18 cellular contexts compared by ENCODE assay signal in the genomic region with DNA sequence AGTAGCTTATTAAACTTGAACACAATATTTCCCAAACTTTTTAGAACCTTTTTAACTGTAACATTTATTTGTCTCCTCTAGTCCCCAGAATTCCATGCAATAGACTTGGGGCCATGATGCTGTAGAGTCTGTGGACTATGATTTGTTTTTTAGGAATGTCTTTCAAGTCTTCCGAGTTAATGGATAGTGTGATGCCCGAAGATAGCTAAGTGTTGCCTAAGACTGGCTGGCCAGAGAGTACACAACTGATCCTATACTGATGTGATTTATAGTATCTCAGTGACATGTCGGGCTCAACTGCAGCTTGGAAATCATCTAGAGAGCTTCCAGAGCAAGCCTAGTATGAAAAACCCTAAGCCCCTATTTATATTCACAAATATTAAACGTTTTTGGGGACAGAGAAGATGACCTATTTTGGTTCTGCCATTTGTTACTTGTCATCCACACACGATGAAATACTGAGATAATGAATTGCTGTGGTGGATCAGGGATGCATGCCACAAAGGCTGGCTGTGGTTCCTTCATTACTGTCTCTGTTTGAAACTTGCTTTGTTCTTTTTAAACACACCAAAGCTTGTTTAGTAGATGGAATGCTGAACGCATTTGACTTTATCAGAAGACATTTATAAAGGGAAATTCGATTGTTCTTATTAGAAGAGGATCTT.
A peak's percentile ranks its signal among the peaks of the same experiment; 100 is the strongest.
DNase-seq lines count a peak whose midpoint lies in the region; ATAC-seq and TF ChIP-seq lines count a peak whose summit lies in the region.
"Had no signal": no experiment of that assay in that cellular context is flagged by ENCODE, and none has a peak within 500 bp of the region (broad histone marks: within the 10 kb centered on the region; RNA-seq: fewer than 3 reads in every experiment).

No MANE protein-coding gene starts in this region.

- H2AFZ ChIP-seq in trophoblast cell (ENCODE audit: insufficient read depth, low read length, poor library complexity) (no peak overlapping the region), smooth muscle cell (ENCODE audit: low read depth) (peak overlapping the region; percentile 95)

- no peaks in the 10 kb centered on the region for H3K79me2 ChIP-seq in trophoblast cell (ENCODE audit: control insufficient read depth, insufficient read depth, low read length, poor library complexity)
- no peaks in the 10 kb centered on the region for H3K79me2 ChIP-seq in smooth muscle cell (ENCODE audit: low read depth)

- ATAC-seq in GM21381 (IDR thresholded peaks at IDR 0.05; ENCODE audit: unreplicated experiment) = no peak
- ATAC-seq: HCT116 had no signal

- WGBS in trophoblast cell (ENCODE audit: extremely low coverage, insufficient coverage, insufficient read length) = no CpG with 5 or more reads among the region's 7 CpGs
- WGBS in smooth muscle cell (ENCODE audit: low lambda C conversion rate) = 2% methylated on average over 7 of the region's 7 CpGs

- H3K18ac ChIP-seq in trophoblast cell (ENCODE audit: low read length) = no peak overlapping the region

- H3K4me2 ChIP-seq in trophoblast cell (ENCODE audit: low read length) = no peak overlapping the region
- peak overlapping the region; percentile 51 for H3K4me2 ChIP-seq in smooth muscle cell
- H3K4me2 ChIP-seq: BLaER1 treated with 17β-estradiol and CSF1 and Interleukin-3, amounts not matched to agents 10 nM and 100 nM had no signal

- no peak overlapping the region for H3K4me3 ChIP-seq in trophoblast cell (ENCODE audit: low read depth, low read length)
- no peak overlapping the region for H3K4me3 ChIP-seq in smooth muscle cell
- H3K4me3 ChIP-seq: BLaER1 treated with 17β-estradiol and CSF1 and Interleukin-3, amounts not matched to agents 10 nM and 100 nM had no signal

- H4K91ac ChIP-seq in trophoblast cell (ENCODE audit: low read depth, low read length) = no peak overlapping the region

- no peak overlapping the region for H3K23ac ChIP-seq in trophoblast cell (ENCODE audit: low read length)

- peak overlapping the region; percentile 36 for H2BK5ac ChIP-seq in trophoblast cell (ENCODE audit: low read depth, low read length, poor library complexity)

- no peak overlapping the region for H2BK120ac ChIP-seq in trophoblast cell (ENCODE audit: insufficient read depth, low read length, poor library complexity)

- H3K36me3 ChIP-seq in trophoblast cell (ENCODE audit: control insufficient read depth in 1 of 2, insufficient read depth in 2 of 2, low read length in 2 of 2) (no peaks in the 10 kb centered on the region), smooth muscle cell (ENCODE audit: low read depth) (no peaks in the 10 kb centered on the region)
- H3K36me3 ChIP-seq: BLaER1 treated with 17β-estradiol and CSF1 and Interleukin-3, amounts not matched to agents 10 nM and 100 nM had no signal

- H3K14ac ChIP-seq in trophoblast cell (ENCODE audit: low read length) = no peak overlapping the region

- H3K27me3 ChIP-seq in trophoblast cell (ENCODE audit: insufficient read depth, low read length) (no peaks in the 10 kb centered on the region), smooth muscle cell (ENCODE audit: low read depth) (no peaks in the 10 kb centered on the region)
- H3K27me3 ChIP-seq: BLaER1 treated with 17β-estradiol and CSF1 and Interleukin-3, amounts not matched to agents 10 nM and 100 nM had no signal

- H4K12ac ChIP-seq in trophoblast cell (ENCODE audit: low read depth, low read length) = no peak overlapping the region

- H3K79me1 ChIP-seq in trophoblast cell (ENCODE audit: low read length) = peaks cover 10% of the 10 kb centered on the region

- H3K9ac ChIP-seq in trophoblast cell (ENCODE audit: low read length) (no peak overlapping the region), smooth muscle cell (ENCODE audit: low read depth) (no peak overlapping the region)
- H3K9ac ChIP-seq: BLaER1 treated with 17β-estradiol and CSF1 and Interleukin-3, amounts not matched to agents 10 nM and 100 nM had no signal

- peaks cover 15% of the 10 kb centered on the region for H3F3A ChIP-seq in smooth muscle cell (ENCODE audit: low read depth)

- no peak overlapping the region for H4K8ac ChIP-seq in trophoblast cell (ENCODE audit: low read depth, low read length)

- H3K9me3 ChIP-seq in trophoblast cell (ENCODE audit: insufficient read depth, low read depth, low read length) (no peaks in the 10 kb centered on the region), smooth muscle cell (replicated peaks; ENCODE audit: low read depth) (no peaks in the 10 kb centered on the region)
- H3K9me3 ChIP-seq: BLaER1 treated with 17β-estradiol and CSF1 and Interleukin-3, amounts not matched to agents 10 nM and 100 nM had no signal

- no peak for TF ChIP-seq CTCF in smooth muscle cell (IDR thresholded peaks at IDR 0.05; ENCODE audit: borderline replicate concordance, insufficient read depth, poor library complexity, severe bottlenecking)

- no peak overlapping the region for H3K4ac ChIP-seq in trophoblast cell (ENCODE audit: low read depth, low read length)

- no peak overlapping the region for H2AK5ac ChIP-seq in trophoblast cell (ENCODE audit: low read length)

- H2BK12ac ChIP-seq in trophoblast cell (ENCODE audit: low read length) = no peak overlapping the region

- DNase-seq in amniotic epithelial cell (ENCODE audit: low read depth) (peak; percentile 40), islet precursor cell (peak; percentile 86), trophoblast cell (peak; percentile 3 to 54), smooth muscle cell (lab: John Stamatoyannopoulos, UW; ENCODE audit: unreplicated experiment) (no peak), NOMO-1 (lab: John Stamatoyannopoulos, UW; ENCODE audit: unreplicated experiment in 2 of 2) (no peak), UCSD-AML1 (lab: John Stamatoyannopoulos, UW; ENCODE audit: unreplicated experiment) (no peak)
- DNase-seq: CD4-positive, CD25-positive, alpha-beta regulatory T cell; CD8-positive, alpha-beta memory T cell; DMS153; DMS79 treated with DMSO at 0.1 percent for 48 hours; GF-D8; GOT3; H7; HFFc6 had no signal

- peaks cover 4 to 6% of the 10 kb centered on the region in 2 experiments for H3K4me1 ChIP-seq in trophoblast cell (ENCODE audit: control insufficient read depth in 1 of 2, insufficient read depth in 2 of 2, low read length in 2 of 2)
- peaks cover 8% of the 10 kb centered on the region for H3K4me1 ChIP-seq in smooth muscle cell (ENCODE audit: low read depth)

- H4K20me1 ChIP-seq in smooth muscle cell (ENCODE audit: low read depth) = no peaks in the 10 kb centered on the region
- H4K20me1 ChIP-seq: BLaER1 treated with 17β-estradiol and CSF1 and Interleukin-3, amounts not matched to agents 10 nM and 100 nM had no signal

- H3K27ac ChIP-seq in trophoblast cell (ENCODE audit: low read depth, low read length) = peak overlapping the region; percentile 93
- H3K27ac ChIP-seq in smooth muscle cell (ENCODE audit: low read depth) = peak overlapping the region; percentile 91
- H3K27ac ChIP-seq: BLaER1 treated with 17β-estradiol and CSF1 and Interleukin-3, amounts not matched to agents 10 nM and 100 nM; HL-60 had no signal

Comparison
In these comparisons a context has a peak if more than half of its experiments do, and no peak if none do; other contexts are left out.
1. DNase-seq: peak in amniotic epithelial cell (single experiment), islet precursor cell (single experiment) and trophoblast cell (2 of 2); none in smooth muscle cell (single experiment), NOMO-1 (0 of 2) and UCSD-AML1 (single experiment).